1 cellular context compared by ENCODE assay signal in the genomic region with DNA sequence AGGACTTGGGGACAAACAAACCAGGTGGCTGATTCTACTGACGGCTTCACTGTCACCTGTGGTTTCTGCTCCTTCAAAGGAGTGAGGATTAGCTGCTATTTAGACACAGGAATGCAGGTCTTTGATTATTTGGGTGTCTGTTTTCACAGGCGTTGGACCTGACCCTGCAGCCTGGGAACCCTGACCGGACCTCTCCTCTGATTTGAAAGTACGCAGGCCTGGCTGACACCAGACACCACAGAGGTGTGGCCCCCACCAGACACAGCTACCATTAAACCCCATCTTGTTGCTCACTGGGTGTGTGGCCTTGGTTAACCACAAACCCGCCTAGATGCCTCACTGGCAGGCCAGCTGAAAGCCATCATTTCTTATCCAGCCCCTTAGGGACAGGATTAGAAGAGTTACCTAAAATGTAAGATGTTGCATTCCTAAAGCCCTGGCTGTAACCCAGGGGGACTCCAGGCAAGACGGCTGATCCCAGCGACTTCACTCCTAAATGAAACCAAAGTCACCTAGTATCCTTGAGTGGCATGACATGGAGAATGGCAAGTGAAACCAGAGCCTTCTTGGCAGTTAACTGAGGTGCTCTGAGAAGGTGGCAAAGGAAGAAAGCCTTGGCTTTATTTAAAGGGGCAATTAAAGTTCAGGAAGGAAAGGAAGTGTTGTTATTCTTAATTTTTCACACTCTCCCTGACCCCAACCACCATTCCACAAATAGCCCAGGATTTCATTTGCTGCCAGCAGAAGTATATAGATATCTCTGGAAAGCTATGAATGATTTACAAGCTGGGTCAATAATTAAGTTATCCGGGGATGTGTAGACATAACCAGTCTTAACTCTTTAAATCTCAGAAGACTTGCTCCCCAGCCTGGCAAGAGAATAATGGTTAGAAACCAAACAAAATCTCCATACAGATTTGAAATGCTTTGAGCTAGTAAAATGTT.
TF ChIP-seq lines count a peak whose summit lies in the region.

No MANE protein-coding gene starts in this region.

TF ChIP-seq in SK-N-SH, 30 proteins besides CTCF, POLR2A, EP300 and RAD21 (continued from another document):
- TF ChIP-seq TEAD4 (IDR thresholded peaks at IDR 0.05; ENCODE audit: borderline replicate concordance, insufficient read depth) (no peak), ELF1 (IDR thresholded peaks at IDR 0.05) (no peak), JUND (IDR thresholded peaks at IDR 0.05) (no peak), TAF1 (IDR thresholded peaks at IDR 0.05; ENCODE audit: borderline replicate concordance, low read depth, low read length) (no peak), SMC3 (IDR thresholded peaks at IDR 0.05; ENCODE audit: low read depth, low read length) (no peak), FOSL2 (IDR thresholded peaks at IDR 0.05; ENCODE audit: borderline replicate concordance, low read depth) (no peak)
- TF ChIP-seq, protein P1, sequence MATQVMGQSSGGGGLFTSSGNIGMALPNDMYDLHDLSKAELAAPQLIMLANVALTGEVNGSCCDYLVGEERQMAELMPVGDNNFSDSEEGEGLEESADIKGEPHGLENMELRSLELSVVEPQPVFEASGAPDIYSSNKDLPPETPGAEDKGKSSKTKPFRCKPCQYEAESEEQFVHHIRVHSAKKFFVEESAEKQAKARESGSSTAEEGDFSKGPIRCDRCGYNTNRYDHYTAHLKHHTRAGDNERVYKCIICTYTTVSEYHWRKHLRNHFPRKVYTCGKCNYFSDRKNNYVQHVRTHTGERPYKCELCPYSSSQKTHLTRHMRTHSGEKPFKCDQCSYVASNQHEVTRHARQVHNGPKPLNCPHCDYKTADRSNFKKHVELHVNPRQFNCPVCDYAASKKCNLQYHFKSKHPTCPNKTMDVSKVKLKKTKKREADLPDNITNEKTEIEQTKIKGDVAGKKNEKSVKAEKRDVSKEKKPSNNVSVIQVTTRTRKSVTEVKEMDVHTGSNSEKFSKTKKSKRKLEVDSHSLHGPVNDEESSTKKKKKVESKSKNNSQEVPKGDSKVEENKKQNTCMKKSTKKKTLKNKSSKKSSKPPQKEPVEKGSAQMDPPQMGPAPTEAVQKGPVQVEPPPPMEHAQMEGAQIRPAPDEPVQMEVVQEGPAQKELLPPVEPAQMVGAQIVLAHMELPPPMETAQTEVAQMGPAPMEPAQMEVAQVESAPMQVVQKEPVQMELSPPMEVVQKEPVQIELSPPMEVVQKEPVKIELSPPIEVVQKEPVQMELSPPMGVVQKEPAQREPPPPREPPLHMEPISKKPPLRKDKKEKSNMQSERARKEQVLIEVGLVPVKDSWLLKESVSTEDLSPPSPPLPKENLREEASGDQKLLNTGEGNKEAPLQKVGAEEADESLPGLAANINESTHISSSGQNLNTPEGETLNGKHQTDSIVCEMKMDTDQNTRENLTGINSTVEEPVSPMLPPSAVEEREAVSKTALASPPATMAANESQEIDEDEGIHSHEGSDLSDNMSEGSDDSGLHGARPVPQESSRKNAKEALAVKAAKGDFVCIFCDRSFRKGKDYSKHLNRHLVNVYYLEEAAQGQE (IDR thresholded peaks at IDR 0.05; ENCODE audit: low read depth, low read length), result no peak
- TF ChIP-seq, protein P2, sequence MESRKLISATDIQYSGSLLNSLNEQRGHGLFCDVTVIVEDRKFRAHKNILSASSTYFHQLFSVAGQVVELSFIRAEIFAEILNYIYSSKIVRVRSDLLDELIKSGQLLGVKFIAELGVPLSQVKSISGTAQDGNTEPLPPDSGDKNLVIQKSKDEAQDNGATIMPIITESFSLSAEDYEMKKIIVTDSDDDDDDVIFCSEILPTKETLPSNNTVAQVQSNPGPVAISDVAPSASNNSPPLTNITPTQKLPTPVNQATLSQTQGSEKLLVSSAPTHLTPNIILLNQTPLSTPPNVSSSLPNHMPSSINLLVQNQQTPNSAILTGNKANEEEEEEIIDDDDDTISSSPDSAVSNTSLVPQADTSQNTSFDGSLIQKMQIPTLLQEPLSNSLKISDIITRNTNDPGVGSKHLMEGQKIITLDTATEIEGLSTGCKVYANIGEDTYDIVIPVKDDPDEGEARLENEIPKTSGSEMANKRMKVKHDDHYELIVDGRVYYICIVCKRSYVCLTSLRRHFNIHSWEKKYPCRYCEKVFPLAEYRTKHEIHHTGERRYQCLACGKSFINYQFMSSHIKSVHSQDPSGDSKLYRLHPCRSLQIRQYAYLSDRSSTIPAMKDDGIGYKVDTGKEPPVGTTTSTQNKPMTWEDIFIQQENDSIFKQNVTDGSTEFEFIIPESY (IDR thresholded peaks at IDR 0.05; ENCODE audit: borderline replicate concordance, low read depth), result no peak
TF ChIP-seq in SK-N-SH: peak in this region for 0.
